In the genomic region with DNA sequence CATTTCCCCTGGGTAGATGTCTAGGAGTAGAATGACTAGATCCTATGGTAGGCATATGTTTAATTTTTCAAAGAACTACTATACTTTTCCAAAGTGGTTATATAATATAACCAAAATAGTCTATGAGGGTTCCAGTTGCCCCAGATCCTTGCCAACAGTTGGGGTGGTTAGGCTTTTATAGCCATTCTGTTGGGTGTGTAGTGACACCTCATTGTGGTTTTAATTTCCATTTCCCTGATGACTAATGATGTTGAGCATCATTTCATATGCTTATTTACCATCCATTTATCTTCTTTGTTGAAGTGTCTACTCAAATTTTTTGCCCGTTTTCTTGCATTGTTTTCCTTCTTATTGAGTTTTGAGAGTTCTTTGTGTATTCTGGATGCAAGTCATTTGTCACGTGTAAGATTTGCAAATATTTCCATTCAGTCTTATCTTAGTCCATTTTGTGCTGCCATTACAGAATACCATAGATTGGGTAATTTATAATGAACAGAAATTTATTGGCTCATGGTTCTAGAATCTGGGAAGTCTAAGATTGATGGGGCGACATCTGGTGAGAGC, we compare ENCODE assay signal across 9 cellular contexts. TPM values are rescaled to one million over a fixed set of nuclear protein-coding genes. Genes with fewer than 3 reads are reported as not detected.
A peak's percentile ranks its signal among the peaks of the same experiment; 100 is the strongest.
DNase-seq lines count a peak whose midpoint lies in the region; ATAC-seq and TF ChIP-seq lines count a peak whose summit lies in the region.
"Had no signal": no experiment of that assay in that cellular context is flagged by ENCODE, and none has a peak within 500 bp of the region (broad histone marks: within the 10 kb centered on the region; RNA-seq: fewer than 3 reads in every experiment).

No MANE protein-coding gene starts in this region.

- no peaks in the 10 kb centered on the region for H3K27me3 Mint-ChIP-seq in CD4-positive, alpha-beta T cell
- H3K27me3 Mint-ChIP-seq in T-cell (no peaks in the 10 kb centered on the region), brain (peaks cover 8% of the 10 kb centered on the region)

- no peaks in the 10 kb centered on the region for H3K9me3 ChIP-seq in CD4-positive, alpha-beta T cell (ENCODE audit: control insufficient read depth, low read length)
- H3K9me3 ChIP-seq: stomach had no signal

- CTCF ChIA-PET in CD4-positive, alpha-beta T cell (lab: Charles Lee): interaction anchor here (0.7 kb wide), 1 partner anchor 46 kb away, joined by 3 read pairs; no protein-coding TSS in a partner anchor
- CTCF ChIA-PET in T-cell (lab: Charles Lee): interaction anchor here (0.6 to 0.7 kb wide), 3 partner anchors 109 to 528 kb away, joined by 3 to 7 read pairs (median 5); no protein-coding TSS in a partner anchor

- peak overlapping the region; percentile 81 for H3K27ac Mint-ChIP-seq in CD4-positive, alpha-beta T cell
- H3K27ac Mint-ChIP-seq in T-cell: peak overlapping the region; percentile 92 to 98
- peak overlapping the region in 2 of 5 experiments; percentile 1 to 51 for H3K27ac Mint-ChIP-seq in brain

- H3K27ac ChIP-seq in CD4-positive, alpha-beta T cell (ENCODE audit: low read depth, low read length): no peak overlapping the region
- H3K27ac ChIP-seq: stomach had no signal

- peak in 4 of 10 experiments; percentile 9 to 22 (median 18) for DNase-seq in CD4-positive, alpha-beta T cell
- DNase-seq in Caki2 (ENCODE audit: low read depth) (peak; percentile 57), T-cell (peak in 20 of 34 experiments; percentile 9 to 38 (median 22)), NCI-H1105 treated with DMSO at 0.1 percent for 48 hours (lab: John Stamatoyannopoulos, UW) (no peak)
- DNase-seq: NCI-H748 treated with DMSO at 0.1 percent for 48 hours, stomach had no signal

- peaks cover 11% of the 10 kb centered on the region for H3K36me3 Mint-ChIP-seq in CD4-positive, alpha-beta T cell (ENCODE audit: low read depth)
- H3K36me3 Mint-ChIP-seq in T-cell (peaks cover 14% of the 10 kb centered on the region), brain (no peaks in the 10 kb centered on the region)

- peak overlapping the region; percentile 26 for H3K4me3 Mint-ChIP-seq in CD4-positive, alpha-beta T cell
- H3K4me3 Mint-ChIP-seq in T-cell (peak overlapping the region; percentile 33 to 55 (median 45)), brain (peak overlapping the region in 3 of 5 experiments; percentile 18 to 60 (median 49))

- POLR2A ChIA-PET in CD4-positive, alpha-beta T cell (lab: Charles Lee): interaction anchor here (0.6 kb wide), 1 partner anchor 128 kb away, joined by 3 read pairs; no protein-coding TSS in a partner anchor
- POLR2A ChIA-PET in T-cell (lab: Charles Lee): interaction anchor here (0.6 to 1.0 kb wide), 3 partner anchors 14 to 18 kb away, joined by 3 to 8 read pairs (median 3); no protein-coding TSS in a partner anchor

- H3K27me3 ChIP-seq in CD4-positive, alpha-beta T cell (ENCODE audit: control insufficient read depth, insufficient read depth, low read length): no peaks in the 10 kb centered on the region

- no peaks in the 10 kb centered on the region for H3K9me3 Mint-ChIP-seq in CD4-positive, alpha-beta T cell
- no peaks in the 10 kb centered on the region for H3K9me3 Mint-ChIP-seq in T-cell
- no peaks in the 10 kb centered on the region for H3K9me3 Mint-ChIP-seq in brain

- peaks cover 63% of the 10 kb centered on the region for H3K4me1 Mint-ChIP-seq in CD4-positive, alpha-beta T cell (ENCODE audit: low read depth)
- H3K4me1 Mint-ChIP-seq in T-cell (peaks cover 64 to 75% (median 70%) of the 10 kb centered on the region in 3 donors), brain (peaks cover 47% of the 10 kb centered on the region)

- peak; percentile 13 for ATAC-seq in CD4-positive, alpha-beta T cell (ENCODE audit: poor library complexity)
- ATAC-seq in T-cell (replicated peaks in 1 of 4) (peak in 1 of 4 experiments; percentile 18), HG03460 (IDR thresholded peaks at IDR 0.05; ENCODE audit: unreplicated experiment) (no peak), HG02970 (IDR thresholded peaks at IDR 0.05; ENCODE audit: low FRiP score, unreplicated experiment) (no peak)

- intact Hi-C loops in CD4-positive, alpha-beta T cell (cut with DNase I, micrococcal nuclease): loop anchor here in 1 of 2 experiments (10.0 kb wide), 1 partner anchor 213 kb away; the partner anchor contains the start of gene WDR89

- in situ Hi-C loops in Caki2 (cut with HindIII; ENCODE audit: low pct_unique_long_range_greater_than_20kb, low sequenced_read_pairs): no loop called here

- no peak for TF ChIP-seq CTCF in CD4-positive, alpha-beta T cell (IDR thresholded peaks at IDR 0.05)
- no peak for TF ChIP-seq CTCF in brain (conservative IDR thresholded peaks at IDR 0.05)

RNA-seq across cellular contexts. Expression of gene SYNE2, which starts 4.7 kb away (rescaled TPM):
- total RNA-seq in CD4-positive, alpha-beta T cell: 10 to 100 TPM; 87.4 to 92.6 TPM
- total RNA-seq in Caki2 (2014; rRNA removed; shearing (Covaris generic); ENCODE audit: low replicate concordance): 10.6 and 13.7 TPM in 2 replicates
- 100 to 1,000 TPM; 150 to 321 (median 229) TPM for total RNA-seq in T-cell
- polyA plus RNA-seq in brain (ENCODE audit: insufficient read depth, low read depth, low replicate concordance): 61.2 TPM
